25 cellular contexts compared by ENCODE assay signal in genomic region chr16:56832768-56833167, GRCh38. TPM values are rescaled to one million over a fixed set of nuclear protein-coding genes. Genes with fewer than 3 reads are reported as not detected.
"Had no signal": no experiment of that assay in that cellular context is flagged by ENCODE, and none has a peak within 500 bp of the region (broad histone marks: within the 10 kb centered on the region; RNA-seq: fewer than 3 reads in every experiment).

No MANE protein-coding gene starts in this region.

- ATAC-seq: effector memory CD8-positive, alpha-beta T cell; gastrocnemius medialis; left lung; naive thymus-derived CD8-positive, alpha-beta T cell; psoas muscle; T-helper 17 cell had no signal

- H3K4me1 Mint-ChIP-seq: activated B cell treated with CpG ODN at 0.5 μM for 24 hours had no signal

- H3K4me3 Mint-ChIP-seq: activated B cell treated with CpG ODN at 0.5 μM for 24 hours; effector memory CD8-positive, alpha-beta T cell; mesothelial cell of epicardium; naive thymus-derived CD8-positive, alpha-beta T cell; T-helper 17 cell had no signal

- H3K27me3 Mint-ChIP-seq: activated B cell treated with CpG ODN at 0.5 μM for 24 hours; effector memory CD8-positive, alpha-beta T cell; naive thymus-derived CD8-positive, alpha-beta T cell; T-helper 17 cell had no signal

- H3K27ac Mint-ChIP-seq: activated B cell treated with CpG ODN at 0.5 μM for 24 hours, mesothelial cell of epicardium, T-helper 17 cell had no signal

- H3K9me3 Mint-ChIP-seq: activated B cell treated with CpG ODN at 0.5 μM for 24 hours; effector memory CD8-positive, alpha-beta T cell; mesothelial cell of epicardium; naive thymus-derived CD8-positive, alpha-beta T cell had no signal

- DNase-seq: activated B cell treated with CpG ODN at 0.5 μM for 24 hours; activated CD4-positive, alpha-beta T cell treated with anti-CD3 and anti-CD28 coated beads, Interleukin-2, amount 50 U/mL, for 1 hour; activated naive CD4-positive, alpha-beta T cell treated with anti-CD3 and anti-CD28 coated beads, Interleukin-2, amount 50 U/mL, for 16 hours; colonic mucosa; dorsolateral prefrontal cortex; effector memory CD8-positive, alpha-beta T cell; esophagus squamous epithelium; gastrocnemius medialis; hippocampal formation; kidney glomerular epithelial cell; left lung; naive thymus-derived CD8-positive, alpha-beta T cell; psoas muscle; spleen; stimulated activated CD4-positive, alpha-beta T cell treated with anti-CD3 and anti-CD28 coated beads, Interleukin-4, amount 100 ng/mL, for 1 hour; SW 1271; T-helper 17 cell; transverse colon had no signal

RNA-seq across cellular contexts. Expression of gene SLC12A3, which starts 32.2 kb away (rescaled TPM):
- total RNA-seq: bronchial epithelial cell; colonic mucosa; esophagus squamous epithelium; gastrocnemius medialis; left lung; lung microvascular endothelial cell; mesothelial cell of epicardium; naive thymus-derived CD8-positive, alpha-beta T cell; osteoblast; right atrium auricular region; SK-MEL-5; T-helper 17 cell; temporal lobe; transverse colon had no signal
